4 cellular contexts compared by ENCODE assay signal in genomic region chr2:236305531-236305930, GRCh38. TPM values are rescaled to one million over a fixed set of nuclear protein-coding genes. Genes with fewer than 3 reads are reported as not detected.
"Had no signal": no experiment of that assay in that cellular context is flagged by ENCODE, and none has a peak within 500 bp of the region (broad histone marks: within the 10 kb centered on the region; RNA-seq: fewer than 3 reads in every experiment).

No MANE protein-coding gene starts in this region.

- DNase-seq: GDM1, GF-D8 had no signal

- ATAC-seq: GM12878 had no signal

- H3K4me3 ChIP-seq: GM12878 had no signal

RNA-seq across cellular contexts. Expression of gene ASB18, which starts 41.3 kb away (rescaled TPM):
- total RNA-seq: G401, GM12878 had no signal
